Comparison of ENCODE assay signal across 2 cellular contexts in the genomic region with DNA sequence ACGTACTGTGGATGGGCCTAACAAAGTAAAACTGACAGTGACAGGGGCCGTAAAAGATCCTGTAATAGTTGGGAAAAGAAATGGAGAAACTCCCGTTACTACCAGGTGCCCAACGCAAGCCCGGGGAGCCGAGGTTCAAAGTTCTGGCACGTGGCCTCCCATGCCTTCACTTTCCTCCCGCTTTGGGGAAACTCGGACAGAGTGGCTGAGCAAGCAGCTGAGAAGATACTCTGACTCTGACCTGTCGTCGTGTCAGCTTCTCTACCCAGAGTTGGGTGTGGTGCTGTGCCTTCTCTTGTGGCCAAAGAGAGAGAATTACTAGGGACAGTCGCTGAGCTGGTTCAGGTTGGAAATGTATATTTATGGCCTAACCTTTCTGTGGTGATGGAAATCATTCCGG.
TF ChIP-seq lines count a peak whose summit lies in the region.

No MANE protein-coding gene starts in this region.

TF ChIP-seq in H1, 55 proteins besides CTCF, POLR2A, EP300 and RAD21:
- TF ChIP-seq TAF7 (optimal IDR thresholded peaks at IDR 0.05; ENCODE audit: borderline replicate concordance, low read depth, low read length) (no peak), BRCA1 (IDR thresholded peaks at IDR 0.05; ENCODE audit: low read depth, low read length) (no peak), SP1 (IDR thresholded peaks at IDR 0.05; ENCODE audit: low read depth, low read length) (no peak), BCL11A (IDR thresholded peaks at IDR 0.05; ENCODE audit: low read depth in 2 of 2, low read length in 2 of 2) (no peak), CBX5 (IDR thresholded peaks at IDR 0.05; ENCODE audit: low read depth, low read length) (no peak), E2F6 (IDR thresholded peaks at IDR 0.05) (peak; percentile 63; the same call in 1 of the 2 replicates), FOSL1 (IDR thresholded peaks at IDR 0.05; ENCODE audit: insufficient read depth, low read depth, low read length) (no peak), SUZ12 (IDR thresholded peaks at IDR 0.05; ENCODE audit: low read length) (0 out of 2 replicates have a peak, but pooled peaks have one; percentile 19), CEBPB (IDR thresholded peaks at IDR 0.05; ENCODE audit: low read depth, low read length) (no peak), KDM5A (IDR thresholded peaks at IDR 0.05; ENCODE audit: low read length) (no peak), EZH2 (IDR thresholded peaks at IDR 0.05; ENCODE audit: low read depth, low read length, severe bottlenecking) (no peak), RNF2 (IDR thresholded peaks at IDR 0.05; ENCODE audit: borderline replicate concordance, low read depth, low read length, missing control alignments, poor library complexity, severe bottlenecking) (no peak), RXRA (IDR thresholded peaks at IDR 0.05; ENCODE audit: insufficient read depth, low read depth, low read length) (no peak)
TF ChIP-seq in H1: peak in this region for 2.

TF ChIP-seq in neural cell, 6 proteins besides CTCF, POLR2A, EP300 and RAD21:
- no peak for TF ChIP-seq POLR2AphosphoS5 (IDR thresholded peaks at IDR 0.05)
- TF ChIP-seq EZH2 (IDR thresholded peaks at IDR 0.05; ENCODE audit: borderline replicate concordance, insufficient read depth, low read length, poor library complexity, severe bottlenecking) = no peak
- TF ChIP-seq TAF1 (IDR thresholded peaks at IDR 0.05; ENCODE audit: low read depth) = no peak
- no peak for TF ChIP-seq REST (IDR thresholded peaks at IDR 0.05; ENCODE audit: borderline replicate concordance)
- TF ChIP-seq SMC3 (conservative IDR thresholded peaks at IDR 0.05; ENCODE audit: poor library complexity) = no peak
- no peak for TF ChIP-seq MXI1 (conservative IDR thresholded peaks at IDR 0.05; ENCODE audit: poor library complexity, severe bottlenecking)
